9 cellular contexts compared by ENCODE assay signal in the genomic region with DNA sequence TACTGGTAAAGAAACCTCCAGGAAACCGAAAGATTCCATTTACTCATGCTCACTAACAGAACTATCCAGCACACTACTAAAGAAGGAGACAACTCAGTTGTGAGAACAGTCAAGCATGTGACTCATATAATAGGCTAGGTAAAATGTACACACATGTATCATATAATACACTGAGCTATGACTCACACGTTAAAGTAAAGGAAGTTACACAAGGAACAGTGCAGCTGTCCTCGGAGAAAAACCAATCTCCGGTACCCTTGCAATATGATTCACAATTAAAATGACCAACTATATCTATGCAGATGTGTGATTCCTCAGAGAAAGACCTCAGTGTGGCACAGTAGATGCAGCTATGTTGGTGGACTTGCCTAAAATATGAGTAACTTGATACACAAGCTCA.
DNase-seq lines count a peak whose midpoint lies in the region; ATAC-seq and TF ChIP-seq lines count a peak whose summit lies in the region.
"Had no signal": no experiment of that assay in that cellular context is flagged by ENCODE, and none has a peak within 500 bp of the region (broad histone marks: within the 10 kb centered on the region; RNA-seq: fewer than 3 reads in every experiment).

No MANE protein-coding gene starts in this region.

- H3K27me3 ChIP-seq in mucosa of rectum (ENCODE audit: control insufficient read depth in 2 of 2, insufficient read depth in 2 of 2, low read length in 2 of 2) (no peaks in the 10 kb centered on the region), Caco-2 (replicated peaks; ENCODE audit: control insufficient read depth, insufficient read depth, low read length) (no peaks in the 10 kb centered on the region), dorsolateral prefrontal cortex (no peaks in the 10 kb centered on the region)

- peaks cover 5% of the 10 kb centered on the region for H3K36me3 Mint-ChIP-seq in Caco-2 (ENCODE audit: insufficient read depth, unreplicated experiment)

- no peak for TF ChIP-seq RAD21 in Ishikawa (IDR thresholded peaks at IDR 0.05; ENCODE audit: low read depth)

- H3K9me3 ChIP-seq in mucosa of rectum (ENCODE audit: control insufficient read depth in 2 of 2, low read length in 2 of 2): no peaks in the 10 kb centered on the region
- H3K9me3 ChIP-seq in Caco-2: no peaks in the 10 kb centered on the region

- H3K36me3 ChIP-seq in mucosa of rectum (ENCODE audit: control insufficient read depth in 2 of 2, insufficient read depth in 2 of 2, low read length in 2 of 2) (peaks cover 3 to 11% of the 10 kb centered on the region in 2 donors), Caco-2 (ENCODE audit: control insufficient read depth, insufficient read depth, low read length) (no peaks in the 10 kb centered on the region)

- H3K4me1 ChIP-seq in mucosa of rectum (ENCODE audit: control insufficient read depth in 2 of 2, insufficient read depth in 2 of 2, low read length in 2 of 2) (peaks cover 0 to 12% of the 10 kb centered on the region in 2 donors), Caco-2 (no peaks in the 10 kb centered on the region; the same call in 1 of the 2 replicates)

- no TSS peak for BruUV-seq in Caco-2 (replicated peaks; lab: Mats Ljungman, UMichigan)

- H3K4me3 ChIP-seq in mucosa of rectum (ENCODE audit: low read length in 2 of 2) (peak overlapping the region; percentile 51 to 53), Caco-2 (ENCODE audit: low read depth, low read length) (no peak overlapping the region), dorsolateral prefrontal cortex (peak overlapping the region in 1 of 59 donors; percentile 8)

- no peaks in the 10 kb centered on the region for H3K9me3 Mint-ChIP-seq in Caco-2 (ENCODE audit: unreplicated experiment)

- no peaks in the 10 kb centered on the region for H3K27me3 Mint-ChIP-seq in Caco-2 (ENCODE audit: insufficient read depth, unreplicated experiment)

- no peaks in the 10 kb centered on the region for H3K4me1 Mint-ChIP-seq in Caco-2 (ENCODE audit: low read depth, unreplicated experiment)

- intact Hi-C loops in Caco-2 (cut with micrococcal nuclease; ENCODE audit: unreplicated experiment) (no loop called here), dorsolateral prefrontal cortex (cut with DNase I) (no loop called here)

- H3K4me3 Mint-ChIP-seq in Caco-2 (ENCODE audit: unreplicated experiment): no peak overlapping the region

- ATAC-seq in HG03025 (IDR thresholded peaks at IDR 0.05; ENCODE audit: low FRiP score, unreplicated experiment): no peak

- TF ChIP-seq CTCF in Caco-2 (IDR thresholded peaks at IDR 0.05; ENCODE audit: insufficient read depth in 1 of 2, low read depth in 1 of 2, low read length in 1 of 2, severe bottlenecking in 1 of 2, unreplicated experiment in 1 of 2) (no peak), dorsolateral prefrontal cortex (IDR thresholded peaks at IDR 0.05 in 54 of 56, conservative IDR thresholded peaks at IDR 0.05 in 2 of 56; ENCODE audit: low read depth in 1 of 56, partially characterized antibody in 56 of 56) (no peak)

- H3K9ac ChIP-seq in mucosa of rectum (ENCODE audit: low read depth in 1 of 2, low read length in 2 of 2): peak overlapping the region in 1 of 2 donors; percentile 57

- CTCF ChIA-PET in Caco-2 (lab: Charles Lee): no interaction called here

- TF ChIP-seq EP300 in Ishikawa (IDR thresholded peaks at IDR 0.05; ENCODE audit: borderline replicate concordance): no peak

- DNase-seq in COLO668 (lab: John Stamatoyannopoulos, UW; ENCODE audit: unreplicated experiment) (peak; percentile 21), amniotic epithelial cell (ENCODE audit: low read depth) (peak; percentile 94), Caco-2 (no peak), GM19240 (ENCODE audit: insufficient read length, low spot score) (no peak), dorsolateral prefrontal cortex (no peak)
- DNase-seq: NCI-H2081 treated with DMSO at 0.1 percent for 48 hours had no signal

- no peak overlapping the region for H3K27ac Mint-ChIP-seq in Caco-2 (ENCODE audit: unreplicated experiment)

- POLR2A ChIA-PET in Caco-2 (lab: Charles Lee): no interaction called here

- H3K27ac ChIP-seq in mucosa of rectum (ENCODE audit: low read depth in 2 of 2, low read length in 2 of 2): peak overlapping the region; percentile 59 to 88
- H3K27ac ChIP-seq in dorsolateral prefrontal cortex: peak overlapping the region in 14 of 59 donors; percentile 0 to 60 (median 21)

TF ChIP-seq in Ishikawa, 13 proteins besides CTCF, POLR2A, EP300 and RAD21:
- TF ChIP-seq TAF1 (IDR thresholded peaks at IDR 0.05; ENCODE audit: low read depth) (no peak), TCF12 (IDR thresholded peaks at IDR 0.05; ENCODE audit: low read depth) (no peak)
- TF ChIP-seq, protein P1, sequence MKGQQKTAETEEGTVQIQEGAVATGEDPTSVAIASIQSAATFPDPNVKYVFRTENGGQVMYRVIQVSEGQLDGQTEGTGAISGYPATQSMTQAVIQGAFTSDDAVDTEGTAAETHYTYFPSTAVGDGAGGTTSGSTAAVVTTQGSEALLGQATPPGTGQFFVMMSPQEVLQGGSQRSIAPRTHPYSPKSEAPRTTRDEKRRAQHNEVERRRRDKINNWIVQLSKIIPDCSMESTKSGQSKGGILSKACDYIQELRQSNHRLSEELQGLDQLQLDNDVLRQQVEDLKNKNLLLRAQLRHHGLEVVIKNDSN (IDR thresholded peaks at IDR 0.05): 0 out of 2 replicates have a peak, but pooled peaks have one; percentile 17
- TF ChIP-seq, protein P2, sequence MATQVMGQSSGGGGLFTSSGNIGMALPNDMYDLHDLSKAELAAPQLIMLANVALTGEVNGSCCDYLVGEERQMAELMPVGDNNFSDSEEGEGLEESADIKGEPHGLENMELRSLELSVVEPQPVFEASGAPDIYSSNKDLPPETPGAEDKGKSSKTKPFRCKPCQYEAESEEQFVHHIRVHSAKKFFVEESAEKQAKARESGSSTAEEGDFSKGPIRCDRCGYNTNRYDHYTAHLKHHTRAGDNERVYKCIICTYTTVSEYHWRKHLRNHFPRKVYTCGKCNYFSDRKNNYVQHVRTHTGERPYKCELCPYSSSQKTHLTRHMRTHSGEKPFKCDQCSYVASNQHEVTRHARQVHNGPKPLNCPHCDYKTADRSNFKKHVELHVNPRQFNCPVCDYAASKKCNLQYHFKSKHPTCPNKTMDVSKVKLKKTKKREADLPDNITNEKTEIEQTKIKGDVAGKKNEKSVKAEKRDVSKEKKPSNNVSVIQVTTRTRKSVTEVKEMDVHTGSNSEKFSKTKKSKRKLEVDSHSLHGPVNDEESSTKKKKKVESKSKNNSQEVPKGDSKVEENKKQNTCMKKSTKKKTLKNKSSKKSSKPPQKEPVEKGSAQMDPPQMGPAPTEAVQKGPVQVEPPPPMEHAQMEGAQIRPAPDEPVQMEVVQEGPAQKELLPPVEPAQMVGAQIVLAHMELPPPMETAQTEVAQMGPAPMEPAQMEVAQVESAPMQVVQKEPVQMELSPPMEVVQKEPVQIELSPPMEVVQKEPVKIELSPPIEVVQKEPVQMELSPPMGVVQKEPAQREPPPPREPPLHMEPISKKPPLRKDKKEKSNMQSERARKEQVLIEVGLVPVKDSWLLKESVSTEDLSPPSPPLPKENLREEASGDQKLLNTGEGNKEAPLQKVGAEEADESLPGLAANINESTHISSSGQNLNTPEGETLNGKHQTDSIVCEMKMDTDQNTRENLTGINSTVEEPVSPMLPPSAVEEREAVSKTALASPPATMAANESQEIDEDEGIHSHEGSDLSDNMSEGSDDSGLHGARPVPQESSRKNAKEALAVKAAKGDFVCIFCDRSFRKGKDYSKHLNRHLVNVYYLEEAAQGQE (IDR thresholded peaks at IDR 0.05; ENCODE audit: low read depth): peak; percentile 8; the same call in 1 of the 2 replicates
- TF ChIP-seq, protein P3, sequence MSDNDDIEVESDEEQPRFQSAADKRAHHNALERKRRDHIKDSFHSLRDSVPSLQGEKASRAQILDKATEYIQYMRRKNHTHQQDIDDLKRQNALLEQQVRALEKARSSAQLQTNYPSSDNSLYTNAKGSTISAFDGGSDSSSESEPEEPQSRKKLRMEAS (IDR thresholded peaks at IDR 0.05): peak; percentile 39; the same call in 1 of the 2 replicates
TF ChIP-seq in Ishikawa: peak in this region for 3.

Comparison
In these comparisons a context has a peak if more than half of its experiments do, and no peak if none do; other contexts are left out.
1. DNase-seq: peak in COLO668 (single experiment) and amniotic epithelial cell (single experiment); none in Caco-2 (0 of 2), GM19240 (single experiment) and dorsolateral prefrontal cortex (0 of 10).